In the genomic region with DNA sequence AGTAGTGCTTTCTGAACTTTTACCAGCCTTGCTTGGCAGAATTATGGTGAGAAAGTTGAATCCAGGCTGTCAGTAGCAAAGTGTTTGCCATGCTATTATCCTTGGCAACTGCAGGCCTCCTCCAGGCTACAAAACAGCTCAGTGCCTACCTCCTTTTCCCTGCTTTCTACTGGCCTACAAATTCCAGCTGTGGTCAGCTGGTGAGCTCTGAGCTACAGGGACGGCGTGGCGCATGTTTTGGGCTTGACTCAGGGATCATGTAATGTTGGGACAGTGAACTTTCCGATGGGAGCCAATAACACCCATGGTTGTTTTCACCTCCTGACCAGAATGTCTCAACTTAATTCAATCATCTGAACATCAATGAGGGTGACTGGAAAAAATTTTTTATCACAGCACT, we compare ENCODE assay signal across 9 cellular contexts.
DNase-seq lines count a peak whose midpoint lies in the region; ATAC-seq and TF ChIP-seq lines count a peak whose summit lies in the region.
"Had no signal": no experiment of that assay in that cellular context is flagged by ENCODE, and none has a peak within 500 bp of the region (broad histone marks: within the 10 kb centered on the region; RNA-seq: fewer than 3 reads in every experiment).

No MANE protein-coding gene starts in this region.

- intact Hi-C loops in left lung (cut with DNase I) (no loop called here), transverse colon (cut with DNase I; ENCODE audit: low total_unique reads) (no loop called here)

- H3K9me3 ChIP-seq in left lung, result no peaks in the 10 kb centered on the region
- no peaks in the 10 kb centered on the region for H3K9me3 ChIP-seq in transverse colon

- peak; percentile 65 for ATAC-seq in left lung

- H3K36me3 ChIP-seq in left lung, result no peaks in the 10 kb centered on the region
- no peaks in the 10 kb centered on the region for H3K36me3 ChIP-seq in transverse colon

- no peak for TF ChIP-seq POLR2A in transverse colon (IDR thresholded peaks at IDR 0.05)

- no peaks in the 10 kb centered on the region for H3K27me3 ChIP-seq in left lung
- H3K27me3 ChIP-seq in transverse colon, result no peaks in the 10 kb centered on the region

- DNase-seq in HT1080 (ENCODE audit: low read depth) (peak; percentile 55), choroid plexus epithelial cell (ENCODE audit: low read depth) (peak; percentile 95), left lung (peak; percentile 43 to 48), transverse colon (peak; percentile 36), C1 segment of cervical spinal cord (lab: John Stamatoyannopoulos, UW) (no peak), T-helper 9 cell (no peak), activated T-cell treated with anti-CD3 and anti-CD28 coated beads for 4 hours (no peak)
- DNase-seq in stimulated activated CD4-positive, alpha-beta T cell treated with anti-CD3 and anti-CD28 coated beads, Interleukin-12 subunit alpha, Interleukin-12 subunit beta, amount 100 ng/mL, for 4 hours, result no peak
- DNase-seq: NCI-H2171 treated with DMSO at 0.1 percent for 48 hours had no signal

- H3K4me3 ChIP-seq in choroid plexus epithelial cell (ENCODE audit: low read depth, low read length) (no peak overlapping the region), left lung (no peak overlapping the region), transverse colon (no peak overlapping the region)

- H3K4me1 ChIP-seq in left lung (peaks cover 0 to 5% of the 10 kb centered on the region in 2 donors), transverse colon (peaks cover 0 to 12% (median 0%) of the 10 kb centered on the region in 4 donors)

- H3K27ac ChIP-seq in left lung (peak overlapping the region in 1 of 2 donors; percentile 62), transverse colon (peak overlapping the region in 2 of 4 donors; percentile 16 to 18)

- in situ Hi-C loops in transverse colon (cut with MboI; ENCODE audit: low pct_ligation_motif_present in 1 of 4, low pct_unique_long_range_greater_than_20kb in 1 of 4, low sequenced_read_pairs in 3 of 4), result no loop called here

- TF ChIP-seq EP300 in transverse colon (IDR thresholded peaks at IDR 0.05; ENCODE audit: low read depth), result no peak

- TF ChIP-seq CTCF in choroid plexus epithelial cell (conservative IDR thresholded peaks at IDR 0.05; ENCODE audit: low read depth, low read length), result no peak
- TF ChIP-seq CTCF in left lung (IDR thresholded peaks at IDR 0.05), result no peak
- no peak for TF ChIP-seq CTCF in transverse colon (IDR thresholded peaks at IDR 0.05)

- WGBS in transverse colon (ENCODE audit: low coverage in 1 of 2), 2 donors, result 73 to 76% methylated on average over 4 of the region's 4 CpGs

Comparison
In these comparisons a context has a peak if more than half of its experiments do, and no peak if none do; other contexts are left out.
1. DNase-seq: peak in HT1080 (single experiment), choroid plexus epithelial cell (single experiment), left lung (2 of 2) and transverse colon (single experiment); none in C1 segment of cervical spinal cord (0 of 14), stimulated activated CD4-positive, alpha-beta T cell treated with anti-CD3 and anti-CD28 coated beads, Interleukin-12 subunit alpha, Interleukin-12 subunit beta, amount 100 ng/mL, for 4 hours (single experiment), T-helper 9 cell (single experiment) and activated T-cell treated with anti-CD3 and anti-CD28 coated beads for 4 hours (single experiment).